In the genomic region with DNA sequence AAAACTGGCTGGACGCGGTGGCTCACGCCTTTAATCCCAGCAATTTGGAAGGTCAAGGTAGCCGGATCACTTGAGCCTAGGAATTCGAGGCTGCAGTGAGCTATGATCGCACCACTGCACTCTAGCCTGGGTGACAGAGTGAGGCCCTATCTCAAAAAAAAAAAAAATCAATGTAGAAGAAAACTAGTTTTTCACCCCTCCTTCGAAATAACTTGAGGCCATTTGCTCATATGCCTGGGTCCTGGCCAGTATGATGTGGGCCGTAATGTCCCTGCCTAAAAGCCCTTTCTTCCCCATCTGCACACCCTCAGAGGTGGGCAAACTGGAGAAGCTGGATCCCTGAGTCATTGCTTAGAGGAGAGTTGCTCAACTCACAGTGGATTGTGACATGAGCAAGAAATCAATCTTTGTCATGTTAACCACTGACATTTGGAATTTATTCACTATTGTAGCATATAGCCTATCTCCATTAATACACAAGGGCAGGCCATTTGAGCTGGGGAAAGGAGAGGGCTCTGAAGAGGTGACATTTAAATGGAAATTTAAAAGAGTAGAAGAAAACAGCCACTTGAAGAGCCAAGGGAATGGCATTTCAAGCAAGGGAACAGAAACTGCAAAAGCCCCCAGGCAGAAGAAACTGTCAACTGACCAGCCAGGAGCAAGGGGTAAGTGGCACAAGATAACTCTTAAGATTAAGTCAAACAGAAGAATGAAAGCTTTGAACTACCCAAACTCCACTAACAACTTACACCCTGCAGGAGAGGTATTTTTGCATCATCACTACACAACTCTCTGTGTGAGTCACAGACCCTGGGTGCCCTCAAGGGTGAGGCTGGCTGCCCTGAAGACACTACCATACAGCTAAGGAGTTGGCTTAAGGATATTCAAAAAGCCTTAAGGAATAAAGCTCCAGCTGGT, we compare ENCODE assay signal across 10 cellular contexts. TPM values are rescaled to one million over a fixed set of nuclear protein-coding genes. Genes with fewer than 3 reads are reported as not detected.
DNase-seq lines count a peak whose midpoint lies in the region; ATAC-seq and TF ChIP-seq lines count a peak whose summit lies in the region.
"Had no signal": no experiment of that assay in that cellular context is flagged by ENCODE, and none has a peak within 500 bp of the region (broad histone marks: within the 10 kb centered on the region; RNA-seq: fewer than 3 reads in every experiment).

No MANE protein-coding gene starts in this region.

- TF ChIP-seq CTCF in epithelial cell of proximal tubule (conservative IDR thresholded peaks at IDR 0.05; ENCODE audit: low read depth, low read length): no peak
- no peak for TF ChIP-seq CTCF in GM13976 (IDR thresholded peaks at IDR 0.05; ENCODE audit: borderline replicate concordance, control extremely low read depth, extremely low read depth, insufficient read depth, missing control alignments)

- CTCF ChIA-PET in activated CD4-positive, alpha-beta T cell treated with anti-CD3 and anti-CD28 coated beads, Interleukin-2, amount 10 ng/mL, durations not matched to agents 7 days and 5 days (lab: Charles Lee): interaction anchor here (1.3 kb wide), 1 partner anchor 39 kb away, joined by 3 read pairs; no protein-coding TSS in a partner anchor

- H3K27ac Mint-ChIP-seq in activated CD4-positive, alpha-beta T cell treated with anti-CD3 and anti-CD28 coated beads, Interleukin-2, amount 10 ng/mL, durations not matched to agents 7 days and 5 days: no peak overlapping the region
- H3K27ac Mint-ChIP-seq in stimulated activated naive B cell treated with anti-CD40 and anti-IgM and Interleukin-4, amounts not matched to agents 10 μg/mL and 1 μg/mL and 100 μg/mL, for 72 hours: no peak overlapping the region

- peak; percentile 83 to 90 for ATAC-seq in stimulated activated naive B cell treated with anti-CD40 and anti-IgM and Interleukin-4, amounts not matched to agents 10 μg/mL and 1 μg/mL and 100 μg/mL, for 72 hours (replicated peaks)

- H3K9me3 Mint-ChIP-seq in activated CD4-positive, alpha-beta T cell treated with anti-CD3 and anti-CD28 coated beads, Interleukin-2, amount 10 ng/mL, durations not matched to agents 7 days and 5 days: no peaks in the 10 kb centered on the region
- no peaks in the 10 kb centered on the region for H3K9me3 Mint-ChIP-seq in stimulated activated naive B cell treated with anti-CD40 and anti-IgM and Interleukin-4, amounts not matched to agents 10 μg/mL and 1 μg/mL and 100 μg/mL, for 72 hours

- in situ Hi-C loops in GM13976 (cut with MboI; ENCODE audit: low sequenced_read_pairs, unreplicated experiment): no loop called here

- peak overlapping the region; percentile 10 for H3K4me3 ChIP-seq in epithelial cell of proximal tubule (ENCODE audit: low read depth, low read length)
- H3K4me3 ChIP-seq: BLaER1 had no signal

- no peak overlapping the region for H3K4me3 Mint-ChIP-seq in activated CD4-positive, alpha-beta T cell treated with anti-CD3 and anti-CD28 coated beads, Interleukin-2, amount 10 ng/mL, durations not matched to agents 7 days and 5 days
- peak overlapping the region in 1 of 2 donors; percentile 48 for H3K4me3 Mint-ChIP-seq in stimulated activated naive B cell treated with anti-CD40 and anti-IgM and Interleukin-4, amounts not matched to agents 10 μg/mL and 1 μg/mL and 100 μg/mL, for 72 hours

- no peaks in the 10 kb centered on the region for H3K27me3 Mint-ChIP-seq in activated CD4-positive, alpha-beta T cell treated with anti-CD3 and anti-CD28 coated beads, Interleukin-2, amount 10 ng/mL, durations not matched to agents 7 days and 5 days
- H3K27me3 Mint-ChIP-seq in stimulated activated naive B cell treated with anti-CD40 and anti-IgM and Interleukin-4, amounts not matched to agents 10 μg/mL and 1 μg/mL and 100 μg/mL, for 72 hours: no peaks in the 10 kb centered on the region

- POLR2A ChIA-PET in activated CD4-positive, alpha-beta T cell treated with anti-CD3 and anti-CD28 coated beads, Interleukin-2, amount 10 ng/mL, durations not matched to agents 7 days and 5 days (lab: Charles Lee): no interaction called here

- peak; percentile 9 for DNase-seq in activated CD4-positive, alpha-beta T cell treated with anti-CD3 and anti-CD28 coated beads, Interleukin-2, amount 10 ng/mL, durations not matched to agents 7 days and 5 days
- DNase-seq in activated CD4-positive, alpha-beta T cell treated with anti-CD3 and anti-CD28 coated beads for 1 hour: no peak
- peak; percentile 80 for DNase-seq in NCI-H226
- DNase-seq in epithelial cell of proximal tubule (ENCODE audit: low read depth): peak; percentile 87
- no peak for DNase-seq in stimulated activated naive B cell treated with anti-CD40 and anti-IgM and Interleukin-4, amounts not matched to agents 10 μg/mL and 1 μg/mL and 100 μg/mL, for 72 hours
- DNase-seq in GM13976 (ENCODE audit: low spot score): no peak
- no peak for DNase-seq in anterior cingulate cortex (lab: John Stamatoyannopoulos, UW)
- DNase-seq in NCI-H1092 (lab: John Stamatoyannopoulos, UW): no peak
- DNase-seq: activated naive CD4-positive, alpha-beta T cell had no signal

- H3K4me1 Mint-ChIP-seq in activated CD4-positive, alpha-beta T cell treated with anti-CD3 and anti-CD28 coated beads, Interleukin-2, amount 10 ng/mL, durations not matched to agents 7 days and 5 days: peaks cover 5% of the 10 kb centered on the region
- H3K4me1 Mint-ChIP-seq in stimulated activated naive B cell treated with anti-CD40 and anti-IgM and Interleukin-4, amounts not matched to agents 10 μg/mL and 1 μg/mL and 100 μg/mL, for 72 hours: peaks cover 17 to 54% of the 10 kb centered on the region in 2 donors

- no peaks in the 10 kb centered on the region for H3K36me3 Mint-ChIP-seq in activated CD4-positive, alpha-beta T cell treated with anti-CD3 and anti-CD28 coated beads, Interleukin-2, amount 10 ng/mL, durations not matched to agents 7 days and 5 days (ENCODE audit: low read depth)
- no peaks in the 10 kb centered on the region for H3K36me3 Mint-ChIP-seq in stimulated activated naive B cell treated with anti-CD40 and anti-IgM and Interleukin-4, amounts not matched to agents 10 μg/mL and 1 μg/mL and 100 μg/mL, for 72 hours

RNA-seq across cellular contexts. Expression of gene METTL21A, which starts 7.6 kb away (rescaled TPM):
- 10 to 100 TPM; 18.8 to 19.3 TPM for total RNA-seq in activated CD4-positive, alpha-beta T cell treated with anti-CD3 and anti-CD28 coated beads, Interleukin-2, amount 10 ng/mL, durations not matched to agents 7 days and 5 days
- total RNA-seq in epithelial cell of proximal tubule: 43.6 and 48.0 TPM in 2 replicates

Comparison
In these comparisons a context has a peak if more than half of its experiments do, and no peak if none do; other contexts are left out.
1. DNase-seq: peak in activated CD4-positive, alpha-beta T cell treated with anti-CD3 and anti-CD28 coated beads, Interleukin-2, amount 10 ng/mL, durations not matched to agents 7 days and 5 days (single experiment), NCI-H226 (single experiment) and epithelial cell of proximal tubule (single experiment); none in activated CD4-positive, alpha-beta T cell treated with anti-CD3 and anti-CD28 coated beads for 1 hour (single experiment), stimulated activated naive B cell treated with anti-CD40 and anti-IgM and Interleukin-4, amounts not matched to agents 10 μg/mL and 1 μg/mL and 100 μg/mL, for 72 hours (single experiment), GM13976 (single experiment), anterior cingulate cortex (0 of 58) and NCI-H1092 (single experiment).